In the genomic region with DNA sequence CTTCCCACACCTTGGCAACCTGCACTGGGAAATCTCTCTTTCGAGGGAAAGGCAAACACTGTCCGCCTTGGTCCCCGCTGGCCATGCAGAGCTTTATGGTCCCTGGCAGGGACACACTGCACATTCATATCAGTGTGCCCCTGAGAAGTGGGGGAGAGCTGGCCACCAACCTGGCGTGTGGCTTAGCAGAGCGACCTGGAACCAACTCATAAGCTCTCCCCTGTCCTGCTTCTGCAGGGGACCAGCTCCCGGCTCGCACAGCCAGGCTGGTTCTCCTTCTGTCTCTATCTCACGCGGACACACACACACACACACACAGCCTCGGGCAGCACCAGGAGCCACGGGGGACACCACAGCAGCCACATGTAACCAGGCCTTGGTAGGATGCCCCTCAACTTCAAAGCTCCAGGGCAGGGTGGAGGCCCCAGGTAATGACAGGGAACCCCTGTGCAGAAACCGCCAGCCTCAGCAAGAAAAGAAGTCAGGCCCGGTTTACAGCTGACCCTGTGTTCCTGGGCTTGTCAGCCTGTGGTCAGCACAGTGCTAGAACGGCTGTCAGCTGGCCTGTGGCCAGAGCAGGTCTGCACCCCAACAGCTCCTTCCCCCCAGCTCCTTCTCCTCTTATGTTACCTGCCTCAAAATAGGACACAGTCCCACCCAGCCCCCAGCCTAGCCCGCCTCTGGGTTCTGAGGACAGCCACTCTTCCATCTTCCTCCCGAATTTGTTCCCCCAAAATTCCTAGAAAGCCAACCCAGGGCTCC, we compare ENCODE assay signal across 22 cellular contexts.
A peak's percentile ranks its signal among the peaks of the same experiment; 100 is the strongest.
DNase-seq lines count a peak whose midpoint lies in the region; ATAC-seq and TF ChIP-seq lines count a peak whose summit lies in the region.
"Had no signal": no experiment of that assay in that cellular context is flagged by ENCODE, and none has a peak within 500 bp of the region (broad histone marks: within the 10 kb centered on the region; RNA-seq: fewer than 3 reads in every experiment).

No MANE protein-coding gene starts in this region.

- DNase-seq in IMR-90 = no peak
- peak; percentile 54 for DNase-seq in endodermal cell
- DNase-seq in sigmoid colon = peak; percentile 43
- no peak for DNase-seq in activated CD4-positive, alpha-beta T cell treated with anti-CD3 and anti-CD28 coated beads, Interleukin-2, amount 10 ng/mL, durations not matched to agents 24 days and 14 days
- DNase-seq in pons (ENCODE audit: low spot score) = no peak
- no peak for DNase-seq in NCI-H524 (lab: John Stamatoyannopoulos, UW)
- DNase-seq: BE2C; CD4-positive, alpha-beta T cell; COR-L47; NCI-H1105 treated with DMSO at 0.1 percent for 48 hours; NCI-H1694; NCI-H2081; NCI-H2171 treated with DMSO at 0.1 percent for 48 hours; NCI-H526 treated with DMSO at 0.1 percent for 48 hours; OCI-M1; SHP77 had no signal

- no peaks in the 10 kb centered on the region for H3K36me3 ChIP-seq in BLaER1 treated with 17β-estradiol and CSF1 and Interleukin-3, amounts not matched to agents 10 nM and 100 nM
- H3K36me3 ChIP-seq in IMR-90 (ENCODE audit: control insufficient read depth, insufficient read depth, low read length) = no peaks in the 10 kb centered on the region
- H3K36me3 ChIP-seq in endodermal cell (ENCODE audit: control insufficient read depth, insufficient read depth, low read length) = no peaks in the 10 kb centered on the region
- H3K36me3 ChIP-seq in sigmoid colon = no peaks in the 10 kb centered on the region
- H3K36me3 ChIP-seq: BE2C had no signal

- H3K36me3 Mint-ChIP-seq in endodermal cell (ENCODE audit: low read depth) = no peaks in the 10 kb centered on the region
- H3K36me3 Mint-ChIP-seq in activated CD4-positive, alpha-beta T cell treated with anti-CD3 and anti-CD28 coated beads, Interleukin-2, amount 10 ng/mL, durations not matched to agents 24 days and 14 days (ENCODE audit: low read depth) = no peaks in the 10 kb centered on the region

- H3K9me3 Mint-ChIP-seq in endodermal cell = no peaks in the 10 kb centered on the region
- H3K9me3 Mint-ChIP-seq in activated CD4-positive, alpha-beta T cell treated with anti-CD3 and anti-CD28 coated beads, Interleukin-2, amount 10 ng/mL, durations not matched to agents 24 days and 14 days = no peaks in the 10 kb centered on the region
- H3K9me3 Mint-ChIP-seq: CD4-positive, alpha-beta T cell; IgD-negative memory B cell had no signal

- H3K4me3 ChIP-seq in BLaER1 treated with 17β-estradiol and CSF1 and Interleukin-3, amounts not matched to agents 10 nM and 100 nM = no peak overlapping the region
- H3K4me3 ChIP-seq in IMR-90 (ENCODE audit: insufficient read depth, low read depth, low read length) (no peak overlapping the region), endodermal cell (ENCODE audit: low read length) (no peak overlapping the region), sigmoid colon (no peak overlapping the region)
- H3K4me3 ChIP-seq: A549, GM12878, SK-N-MC had no signal

- H3K18ac ChIP-seq in IMR-90 (ENCODE audit: low read depth, low read length) = no peak overlapping the region

- no peak for TF ChIP-seq POLR2A in IMR-90 (IDR thresholded peaks at IDR 0.05; ENCODE audit: low read depth, low read length)
- no peak for TF ChIP-seq POLR2A in sigmoid colon (IDR thresholded peaks at IDR 0.05)

- H2AFZ ChIP-seq in IMR-90 (replicated peaks; ENCODE audit: low read length, poor library complexity) = no peak overlapping the region

- H2AK5ac ChIP-seq in IMR-90 (ENCODE audit: low read depth, low read length) = no peak overlapping the region

- no peaks in the 10 kb centered on the region for H3K9me3 ChIP-seq in BLaER1 treated with 17β-estradiol and CSF1 and Interleukin-3, amounts not matched to agents 10 nM and 100 nM (replicated peaks in 1 of 11)
- H3K9me3 ChIP-seq in IMR-90 (ENCODE audit: control insufficient read depth, insufficient read depth, low read length) = 0 out of 2 replicates have a peak, but pooled peaks cover 2% of the 10 kb centered on the region
- H3K9me3 ChIP-seq in endodermal cell (ENCODE audit: control insufficient read depth, low read length) = no peaks in the 10 kb centered on the region
- no peaks in the 10 kb centered on the region for H3K9me3 ChIP-seq in sigmoid colon
- H3K9me3 ChIP-seq: A549, BE2C had no signal

- no peaks in the 10 kb centered on the region for H3K9me1 ChIP-seq in IMR-90 (ENCODE audit: insufficient read depth, low read length)

- in situ Hi-C loops in IMR-90 (cut with MboI; ENCODE audit: low sequenced_read_pairs) = no loop called here

- no peak overlapping the region for H3K23ac ChIP-seq in IMR-90 (ENCODE audit: low read depth, low read length)

- no peaks in the 10 kb centered on the region for H3K27me3 ChIP-seq in BLaER1 treated with 17β-estradiol and CSF1 and Interleukin-3, amounts not matched to agents 10 nM and 100 nM
- H3K27me3 ChIP-seq in IMR-90 (ENCODE audit: control insufficient read depth, insufficient read depth, low read length) (peaks cover 1% of the 10 kb centered on the region; the same call in 1 of the 2 replicates), endodermal cell (ENCODE audit: control insufficient read depth, insufficient read depth, low read length, poor library complexity, severe bottlenecking) (no peaks in the 10 kb centered on the region), sigmoid colon (no peaks in the 10 kb centered on the region)
- H3K27me3 ChIP-seq: BE2C had no signal

- H3K4ac ChIP-seq in IMR-90 (ENCODE audit: low read depth, low read length) = no peak overlapping the region

- H3K4me1 Mint-ChIP-seq in endodermal cell = peaks cover 4% of the 10 kb centered on the region
- H3K4me1 Mint-ChIP-seq in activated CD4-positive, alpha-beta T cell treated with anti-CD3 and anti-CD28 coated beads, Interleukin-2, amount 10 ng/mL, durations not matched to agents 24 days and 14 days = peaks cover 2% of the 10 kb centered on the region

- no peak overlapping the region for H3K14ac ChIP-seq in IMR-90 (replicated peaks; ENCODE audit: low read depth, low read length)

- peak overlapping the region; percentile 42 for H2AK9ac ChIP-seq in IMR-90 (replicated peaks; ENCODE audit: low read depth, low read length, poor library complexity)

- H4K20me1 ChIP-seq in BLaER1 treated with 17β-estradiol and CSF1 and Interleukin-3, amounts not matched to agents 10 nM and 100 nM = no peaks in the 10 kb centered on the region
- no peaks in the 10 kb centered on the region for H4K20me1 ChIP-seq in IMR-90 (ENCODE audit: insufficient read depth, low read length)

- H3K56ac ChIP-seq in IMR-90 (ENCODE audit: extremely low read depth, insufficient read depth, low read length) = no peak overlapping the region

- no peaks in the 10 kb centered on the region for H3K27me3 Mint-ChIP-seq in endodermal cell (ENCODE audit: insufficient read depth)
- H3K27me3 Mint-ChIP-seq in activated CD4-positive, alpha-beta T cell treated with anti-CD3 and anti-CD28 coated beads, Interleukin-2, amount 10 ng/mL, durations not matched to agents 24 days and 14 days = no peaks in the 10 kb centered on the region
- H3K27me3 Mint-ChIP-seq: IgD-negative memory B cell had no signal

- WGBS in IMR-90 (ENCODE audit: extremely low coverage in 2 of 2, insufficient read length in 1 of 2), 2 experiments = 68% methylated on average over 10 of the region's 16 CpGs; no CpG with 5 or more reads in 1 of the 2 experiments
- WGBS in endodermal cell (ENCODE audit: insufficient coverage in 1 of 2, insufficient read length in 1 of 2), 2 experiments = 84% methylated on average over 7 to 16 of the region's 16 CpGs
- WGBS in sigmoid colon, 2 donors = 74 to 85% methylated on average over 16 of the region's 16 CpGs

- no TSS peak for BruUV-seq in IMR-90 (replicated peaks; lab: Mats Ljungman, UMichigan)

- H4K5ac ChIP-seq in IMR-90 (ENCODE audit: low read depth, low read length) = no peak overlapping the region

- intact Hi-C loops in IMR-90 (cut with micrococcal nuclease) = no loop called here
- intact Hi-C loops in sigmoid colon (cut with DNase I) = no loop called here
- intact Hi-C loops in activated CD4-positive, alpha-beta T cell treated with anti-CD3 and anti-CD28 coated beads, Interleukin-2, amount 10 ng/mL, durations not matched to agents 24 days and 14 days (cut with micrococcal nuclease) = no loop called here

- no peak overlapping the region for H4K8ac ChIP-seq in IMR-90 (ENCODE audit: low read depth in 2 of 2, low read length in 2 of 2)

- H2BK120ac ChIP-seq in IMR-90 (ENCODE audit: low read depth, low read length) = no peak overlapping the region

- CTCF ChIA-PET in IMR-90 (lab: Yijun Ruan, JAX) = interaction anchor here (0.6 kb wide), 1 partner anchor 156 kb away, joined by 3 read pairs; no protein-coding TSS in a partner anchor

- H4K91ac ChIP-seq in IMR-90 (ENCODE audit: insufficient read depth, low read depth, low read length) = no peak overlapping the region

- H3K9ac ChIP-seq in BLaER1 treated with 17β-estradiol and CSF1 and Interleukin-3, amounts not matched to agents 10 nM and 100 nM = no peak overlapping the region; a peak in 1 of 22 replicates
- H3K9ac ChIP-seq in IMR-90 (ENCODE audit: low read depth, low read length) (no peak overlapping the region), endodermal cell (ENCODE audit: extremely low read depth, low read length, poor library complexity, severe bottlenecking) (no peak overlapping the region)

- H2BK20ac ChIP-seq in IMR-90 (ENCODE audit: low read depth, low read length) = no peak overlapping the region

- ATAC-seq in IMR-90 (ENCODE audit: low read depth) (no peak), GM21367 (IDR thresholded peaks at IDR 0.05; ENCODE audit: unreplicated experiment) (no peak)
- ATAC-seq: A549, GM12878 had no signal

- no peak overlapping the region for H3K27ac Mint-ChIP-seq in endodermal cell
- H3K27ac Mint-ChIP-seq in activated CD4-positive, alpha-beta T cell treated with anti-CD3 and anti-CD28 coated beads, Interleukin-2, amount 10 ng/mL, durations not matched to agents 24 days and 14 days = no peak overlapping the region
- H3K27ac Mint-ChIP-seq: CD4-positive, alpha-beta T cell had no signal

- H3K4me2 ChIP-seq in BLaER1 treated with 17β-estradiol and CSF1 and Interleukin-3, amounts not matched to agents 10 nM and 100 nM = peak overlapping the region in 8 of 11 experiments; percentile 16 to 75 (median 65); a peak in 11 of 22 replicates
- H3K4me2 ChIP-seq in IMR-90 (ENCODE audit: low read depth, low read length) = no peak overlapping the region
- H3K4me2 ChIP-seq: A549 had no signal

- H2BK5ac ChIP-seq in IMR-90 (ENCODE audit: low read depth, low read length, poor library complexity, severe bottlenecking) = no peak overlapping the region

- H3K4me1 ChIP-seq in BLaER1 treated with 17β-estradiol and CSF1 and Interleukin-3, amounts not matched to agents 10 nM and 100 nM = peaks cover 58 to 81% (median 73%) of the 10 kb centered on the region in 10 experiments
- H3K4me1 ChIP-seq in IMR-90 (ENCODE audit: control insufficient read depth, insufficient read depth, low read length) (no peaks in the 10 kb centered on the region), endodermal cell (ENCODE audit: control insufficient read depth, insufficient read depth, low read length) (no peaks in the 10 kb centered on the region), sigmoid colon (peaks cover 0 to under 1% (median 0%) of the 10 kb centered on the region in 4 donors)
- H3K4me1 ChIP-seq: A549 had no signal

- no peak for TF ChIP-seq CTCF in IMR-90 (conservative IDR thresholded peaks at IDR 0.05; ENCODE audit: low read depth, low read length)
- TF ChIP-seq CTCF in endodermal cell (conservative IDR thresholded peaks at IDR 0.05) = no peak
- TF ChIP-seq CTCF in sigmoid colon (IDR thresholded peaks at IDR 0.05) = no peak

- H3K79me1 ChIP-seq in IMR-90 (ENCODE audit: low read depth in 1 of 2, low read length in 2 of 2) = no peaks in the 10 kb centered on the region

- H3K4me3 Mint-ChIP-seq in endodermal cell = no peak overlapping the region
- no peak overlapping the region for H3K4me3 Mint-ChIP-seq in activated CD4-positive, alpha-beta T cell treated with anti-CD3 and anti-CD28 coated beads, Interleukin-2, amount 10 ng/mL, durations not matched to agents 24 days and 14 days
- H3K4me3 Mint-ChIP-seq: CD4-positive, alpha-beta T cell; IgD-negative memory B cell had no signal

- no peak for TF ChIP-seq RAD21 in IMR-90 (IDR thresholded peaks at IDR 0.05; ENCODE audit: low read length)

- H2BK15ac ChIP-seq in IMR-90 (ENCODE audit: low read depth, low read length) = no peak overlapping the region

- no peak overlapping the region for H3K27ac ChIP-seq in BLaER1 treated with 17β-estradiol and CSF1 and Interleukin-3, amounts not matched to agents 10 nM and 100 nM
- H3K27ac ChIP-seq in IMR-90 (ENCODE audit: insufficient read depth, low read length) = no peak overlapping the region
- H3K27ac ChIP-seq in endodermal cell (ENCODE audit: low read depth, low read length) = no peak overlapping the region
- no peak overlapping the region for H3K27ac ChIP-seq in sigmoid colon
- H3K27ac ChIP-seq: A549, SK-N-MC had no signal

- POLR2A ChIA-PET in IMR-90 (lab: Charles Lee; ENCODE audit: unreplicated experiment) = no interaction called here

- no peak for TF ChIP-seq EP300 in sigmoid colon (IDR thresholded peaks at IDR 0.05)

- dilution Hi-C loops in IMR-90 (cut with HindIII; ENCODE audit: low sequenced_read_pairs, unreplicated experiment) = no loop called here

Comparison
In these comparisons a context has a peak if more than half of its experiments do, and no peak if none do; other contexts are left out.
1. DNase-seq: peak in endodermal cell (single experiment) and sigmoid colon (single experiment); none in IMR-90 (single experiment), activated CD4-positive, alpha-beta T cell treated with anti-CD3 and anti-CD28 coated beads, Interleukin-2, amount 10 ng/mL, durations not matched to agents 24 days and 14 days (single experiment), pons (single experiment) and NCI-H524 (0 of 2).